Comparison of ENCODE assay signal across 8 cellular contexts in the genomic region with DNA sequence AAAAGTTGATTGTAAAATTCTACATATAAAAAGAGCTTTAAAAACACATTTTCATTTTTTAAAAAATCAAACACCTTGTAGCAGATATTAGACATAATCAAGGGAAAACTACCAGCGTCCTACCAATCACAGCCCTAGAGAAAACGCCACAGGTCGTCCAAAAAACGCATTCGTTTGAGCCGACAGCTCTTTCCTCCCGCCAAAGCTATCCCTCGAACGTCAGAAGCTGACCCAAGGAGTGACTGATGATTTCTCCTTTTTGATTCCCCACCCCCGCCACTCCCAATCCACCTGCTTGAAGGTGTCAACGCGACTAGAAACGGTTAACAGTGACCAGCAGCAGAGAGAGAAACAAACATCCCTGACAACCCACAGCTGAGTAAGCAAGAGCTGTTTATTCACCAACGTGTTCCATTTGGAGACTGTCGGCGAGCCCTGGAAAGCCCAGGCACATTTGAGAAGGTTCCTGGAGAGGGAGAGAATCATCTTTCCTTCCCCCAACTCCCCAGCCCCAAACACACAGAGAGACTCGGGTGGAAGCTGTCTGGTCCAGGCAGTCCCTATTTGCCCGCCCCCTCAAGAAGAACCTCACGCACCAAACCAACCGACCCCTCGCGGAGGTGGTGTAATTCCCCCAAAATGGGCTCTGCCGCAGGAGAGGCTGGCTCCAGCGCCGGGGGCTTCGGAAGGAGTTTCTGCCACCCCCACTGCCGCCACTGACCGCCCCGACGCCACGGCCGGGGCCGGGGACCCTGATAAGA. TPM values are rescaled to one million over a fixed set of nuclear protein-coding genes. Genes with fewer than 3 reads are reported as not detected.
DNase-seq lines count a peak whose midpoint lies in the region; ATAC-seq and TF ChIP-seq lines count a peak whose summit lies in the region.

No MANE protein-coding gene starts in this region.

- no peak for DNase-seq in BJ (ENCODE audit: low read depth)
- DNase-seq in activated naive CD8-positive, alpha-beta T cell treated with anti-CD3 and anti-CD28 coated beads, Interleukin-2, amount 10 ng/mL, durations not matched to agents 7 days and 5 days, result no peak
- peak; percentile 42 to 54 for DNase-seq in cardiac muscle cell (ENCODE audit: low read depth in 1 of 2, low spot score in 1 of 2)
- peak; percentile 85 for DNase-seq in osteocyte (ENCODE audit: extremely low spot score, unreplicated experiment)
- DNase-seq in NCI-H1048 (lab: John Stamatoyannopoulos, UW), result no peak

- no peaks in the 10 kb centered on the region for H3K9me3 Mint-ChIP-seq in activated naive CD8-positive, alpha-beta T cell treated with anti-CD3 and anti-CD28 coated beads, Interleukin-2, amount 10 ng/mL, durations not matched to agents 7 days and 5 days
- no peaks in the 10 kb centered on the region for H3K9me3 Mint-ChIP-seq in osteocyte (ENCODE audit: unreplicated experiment)

- peak overlapping the region; percentile 89 for H2AFZ ChIP-seq in OCI-LY3 (ENCODE audit: low read depth, low read length)

- H3K27ac ChIP-seq in OCI-LY3 (ENCODE audit: low read length) (no peak overlapping the region), cardiac muscle cell (peak overlapping the region; percentile 72)

- no peaks in the 10 kb centered on the region for H3K27me3 Mint-ChIP-seq in activated naive CD8-positive, alpha-beta T cell treated with anti-CD3 and anti-CD28 coated beads, Interleukin-2, amount 10 ng/mL, durations not matched to agents 7 days and 5 days
- no peaks in the 10 kb centered on the region for H3K27me3 Mint-ChIP-seq in osteocyte (ENCODE audit: unreplicated experiment)

- H3K4me1 ChIP-seq in OCI-LY3 (ENCODE audit: low read length), result peaks cover 3% of the 10 kb centered on the region; the same call in 1 of the 2 replicates
- peaks cover 3% of the 10 kb centered on the region for H3K4me1 ChIP-seq in cardiac muscle cell (ENCODE audit: low read depth)

- ATAC-seq in GM18870 (IDR thresholded peaks at IDR 0.05; ENCODE audit: unreplicated experiment) (peak; percentile 11), HG03439 (IDR thresholded peaks at IDR 0.05; ENCODE audit: unreplicated experiment) (peak; percentile 13)
- peak; percentile 21 for ATAC-seq in activated naive CD8-positive, alpha-beta T cell treated with anti-CD3 and anti-CD28 coated beads, Interleukin-2, amount 10 ng/mL, durations not matched to agents 7 days and 5 days (ENCODE audit: low read depth)

- peak overlapping the region; percentile 100 for H3K4me3 ChIP-seq in BJ (ENCODE audit: low read depth, low read length)
- H3K4me3 ChIP-seq in OCI-LY3 (ENCODE audit: low read length), result peak overlapping the region; percentile 92
- peak overlapping the region; percentile 69 for H3K4me3 ChIP-seq in cardiac muscle cell

- peaks cover 26% of the 10 kb centered on the region for H3K79me2 ChIP-seq in OCI-LY3 (ENCODE audit: low read length)

- POLR2A ChIA-PET in BJ (lab: Charles Lee), result interaction anchor here (0.5 to 0.7 kb wide), 3 partner anchors 56 to 223 kb away, joined by 3 to 6 read pairs (median 4); no protein-coding TSS in a partner anchor
- POLR2A ChIA-PET in activated naive CD8-positive, alpha-beta T cell treated with anti-CD3 and anti-CD28 coated beads, Interleukin-2, amount 10 ng/mL, durations not matched to agents 7 days and 5 days (lab: Charles Lee), result interaction anchor here (0.6 to 2.9 kb wide), 11 partner anchors 10 to 558 kb away, joined by 3 to 12 read pairs (median 4); partner anchors contain the start of genes BTAF1 and EXOC6

- peak overlapping the region; percentile 84 for H3K27ac Mint-ChIP-seq in activated naive CD8-positive, alpha-beta T cell treated with anti-CD3 and anti-CD28 coated beads, Interleukin-2, amount 10 ng/mL, durations not matched to agents 7 days and 5 days
- peak overlapping the region; percentile 90 for H3K27ac Mint-ChIP-seq in osteocyte (ENCODE audit: unreplicated experiment)

- no peaks in the 10 kb centered on the region for H3K36me3 ChIP-seq in BJ (ENCODE audit: control insufficient read depth, insufficient read depth, low read length)
- H3K36me3 ChIP-seq in OCI-LY3 (replicated peaks; ENCODE audit: low read depth, low read length), result peaks cover 3% of the 10 kb centered on the region
- H3K36me3 ChIP-seq in cardiac muscle cell, result peaks cover 4% of the 10 kb centered on the region

- CTCF ChIA-PET in BJ (lab: Yijun Ruan, JAX), result interaction anchor here (0.6 to 3.0 kb wide), 10 partner anchors 16 to 572 kb away, joined by 3 to 29 read pairs (median 4); no protein-coding TSS in a partner anchor

- H3K9ac ChIP-seq in OCI-LY3 (ENCODE audit: low read length), result peak overlapping the region; percentile 73

- H3K9me3 ChIP-seq in OCI-LY3 (ENCODE audit: insufficient read depth, low read length) (no peaks in the 10 kb centered on the region), cardiac muscle cell (ENCODE audit: low read depth) (no peaks in the 10 kb centered on the region)

- TF ChIP-seq CTCF in BJ (IDR thresholded peaks at IDR 0.05; ENCODE audit: insufficient read depth, low read depth, low read length) (no peak), OCI-LY3 (IDR thresholded peaks at IDR 0.05; ENCODE audit: low read depth, low read length) (no peak), cardiac muscle cell (IDR thresholded peaks at IDR 0.05; ENCODE audit: low read depth, low read length) (no peak), osteocyte (IDR thresholded peaks at IDR 0.05) (no peak)

- H4K20me1 ChIP-seq in OCI-LY3 (ENCODE audit: insufficient read depth, low read length), result peaks cover 6% of the 10 kb centered on the region; the same call in 1 of the 2 replicates

- peaks cover 25% of the 10 kb centered on the region for H3K4me1 Mint-ChIP-seq in activated naive CD8-positive, alpha-beta T cell treated with anti-CD3 and anti-CD28 coated beads, Interleukin-2, amount 10 ng/mL, durations not matched to agents 7 days and 5 days
- H3K4me1 Mint-ChIP-seq in osteocyte (ENCODE audit: unreplicated experiment), result peaks cover 21% of the 10 kb centered on the region

- H3K4me3 Mint-ChIP-seq in activated naive CD8-positive, alpha-beta T cell treated with anti-CD3 and anti-CD28 coated beads, Interleukin-2, amount 10 ng/mL, durations not matched to agents 7 days and 5 days, result peak overlapping the region; percentile 98
- H3K4me3 Mint-ChIP-seq in osteocyte (ENCODE audit: unreplicated experiment), result peak overlapping the region; percentile 85

- no peaks in the 10 kb centered on the region for H3K27me3 ChIP-seq in BJ (ENCODE audit: control insufficient read depth, insufficient read depth, low read length)
- H3K27me3 ChIP-seq in OCI-LY3 (ENCODE audit: low read depth, low read length), result no peaks in the 10 kb centered on the region
- H3K27me3 ChIP-seq in cardiac muscle cell, result no peaks in the 10 kb centered on the region

- peaks cover 10% of the 10 kb centered on the region for H3K36me3 Mint-ChIP-seq in activated naive CD8-positive, alpha-beta T cell treated with anti-CD3 and anti-CD28 coated beads, Interleukin-2, amount 10 ng/mL, durations not matched to agents 7 days and 5 days
- peaks cover 3% of the 10 kb centered on the region for H3K36me3 Mint-ChIP-seq in osteocyte (ENCODE audit: unreplicated experiment)

- H3K4me2 ChIP-seq in OCI-LY3 (ENCODE audit: low read length), result peak overlapping the region; percentile 97

RNA-seq across cellular contexts. Expression of gene CPEB3, which starts 0.6 kb away (rescaled TPM):
- polyA plus RNA-seq in BJ (2011; rRNA removed) (0.28 TPM in 2 replicates), cardiac muscle cell (5.0 and 7.1 TPM in 2 replicates)
- polyA minus RNA-seq in BJ (2011; rRNA and poly(A)+ RNA removed), result 0.90 and 1.2 TPM in 2 replicates
- 1 to 10 TPM; 3.4 to 3.5 TPM for total RNA-seq in activated naive CD8-positive, alpha-beta T cell treated with anti-CD3 and anti-CD28 coated beads, Interleukin-2, amount 10 ng/mL, durations not matched to agents 7 days and 5 days
- total RNA-seq in cardiac muscle cell (4.5 and 8.3 TPM in 2 replicates), osteocyte (1.9 and 2.0 TPM in 2 replicates)

RNA-seq across cellular contexts. Expression of gene MARCHF5, which starts 0.7 kb away (rescaled TPM):
- polyA plus RNA-seq in BJ (2011; rRNA removed) (13.1 and 23.2 TPM in 2 replicates), cardiac muscle cell (47.4 and 91.5 TPM in 2 replicates)
- 4.8 and 10.7 TPM in 2 replicates for polyA minus RNA-seq in BJ (2011; rRNA and poly(A)+ RNA removed)
- total RNA-seq in activated naive CD8-positive, alpha-beta T cell treated with anti-CD3 and anti-CD28 coated beads, Interleukin-2, amount 10 ng/mL, durations not matched to agents 7 days and 5 days, result 10 to 100 TPM; 25.6 to 27.2 TPM
- total RNA-seq in cardiac muscle cell (8.4 and 19.3 TPM in 2 replicates), osteocyte (48.9 and 49.9 TPM in 2 replicates)

Comparison
In these comparisons a context has a peak if more than half of its experiments do, and no peak if none do; other contexts are left out.
1. DNase-seq: peak in cardiac muscle cell (2 of 2) and osteocyte (single experiment); none in BJ (single experiment), activated naive CD8-positive, alpha-beta T cell treated with anti-CD3 and anti-CD28 coated beads, Interleukin-2, amount 10 ng/mL, durations not matched to agents 7 days and 5 days (single experiment) and NCI-H1048 (single experiment).
2. Peak in every context shown above with its lines, with median percentiles within 50 percentile points of each other: H3K4me3 ChIP-seq and ATAC-seq.